In genomic region chr22:19893363-19893762, GRCh38 we compare ENCODE assay signal across 2 cellular contexts.
TF ChIP-seq lines count a peak whose summit lies in the region.

No MANE protein-coding gene starts in this region.

TF ChIP-seq in HepG2, 621 proteins besides CTCF, POLR2A, EP300 and RAD21:
- TF ChIP-seq ZNF768 (CRISPR knock-in tag; IDR thresholded peaks at IDR 0.05) = peak; percentile 13; the same call in 1 of the 2 replicates
- no peak for TF ChIP-seq ZNF17 (CRISPR knock-in tag; IDR thresholded peaks at IDR 0.05)
TF ChIP-seq in HepG2: peak in this region for 1.

TF ChIP-seq in H1, 55 proteins besides CTCF, POLR2A, EP300 and RAD21:
- TF ChIP-seq NANOG (IDR thresholded peaks at IDR 0.05; ENCODE audit: insufficient read depth, low read depth, low read length, poor library complexity, severe bottlenecking) (no peak), BRCA1 (IDR thresholded peaks at IDR 0.05; ENCODE audit: low read depth, low read length) (no peak), CREB1 (IDR thresholded peaks at IDR 0.05) (no peak), SIN3A (conservative IDR thresholded peaks at IDR 0.05 in 1 of 2, IDR thresholded peaks at IDR 0.05 in 1 of 2; ENCODE audit: low read depth in 1 of 2, low read length in 2 of 2) (no peak), KDM5A (IDR thresholded peaks at IDR 0.05; ENCODE audit: low read length) (no peak), CTBP2 (IDR thresholded peaks at IDR 0.05; ENCODE audit: borderline replicate concordance, insufficient read depth, insufficient read length, low read length) (no peak), SIRT6 (IDR thresholded peaks at IDR 0.05; ENCODE audit: low read length) (no peak), USF2 (IDR thresholded peaks at IDR 0.05; ENCODE audit: low read length) (no peak), HDAC6 (IDR thresholded peaks at IDR 0.05; ENCODE audit: low read depth, low read length) (no peak), CBX5 (IDR thresholded peaks at IDR 0.05; ENCODE audit: low read depth, low read length) (no peak), E2F6 (IDR thresholded peaks at IDR 0.05) (no peak), TBP (IDR thresholded peaks at IDR 0.05; ENCODE audit: low read depth, low read length) (no peak), POU5F1 (IDR thresholded peaks at IDR 0.05; ENCODE audit: low read depth, low read length) (no peak), BACH1 (IDR thresholded peaks at IDR 0.05; ENCODE audit: low read length) (no peak)
